8 cellular contexts compared by ENCODE assay signal in genomic region chr5:139341689-139342422, GRCh38. TPM values are rescaled to one million over a fixed set of nuclear protein-coding genes. Genes with fewer than 3 reads are reported as not detected.
DNase-seq lines count a peak whose midpoint lies in the region; ATAC-seq and TF ChIP-seq lines count a peak whose summit lies in the region.

TSS of gene PAIP2 (plus strand) at chr5:139341854. CDS start at chr5:139363785, 21,931 bp downstream.

- peaks cover 35 to 61% (median 50%) of the 10 kb centered on the region in 4 donors for H3K4me1 Mint-ChIP-seq in CD4-positive, CD25-positive, alpha-beta regulatory T cell

- H3K27ac Mint-ChIP-seq in CD4-positive, CD25-positive, alpha-beta regulatory T cell: peak within 1 kb of the TSS; percentile 98 to 99 (median 99)

- peak within 1 kb of the TSS; percentile 96 for H3K4me3 ChIP-seq in CD4-positive, CD25-positive, alpha-beta regulatory T cell (ENCODE audit: low read depth, low read length)
- H3K4me3 ChIP-seq in liver (ENCODE audit: low read depth in 1 of 3, low read length in 3 of 3): peak within 1 kb of the TSS; percentile 64 to 98 (median 85)

- H3K4me1 ChIP-seq in CD4-positive, CD25-positive, alpha-beta regulatory T cell (ENCODE audit: control insufficient read depth, insufficient read depth, low read length, poor library complexity, severe bottlenecking): peaks cover 34% of the 10 kb centered on the region
- H3K4me1 ChIP-seq in liver (ENCODE audit: control insufficient read depth in 4 of 4, insufficient read depth in 4 of 4, low read length in 3 of 4): peaks cover 0 to 20% (median 13%) of the 10 kb centered on the region in 4 donors

- TF ChIP-seq RAD21 in liver (IDR thresholded peaks at IDR 0.05): peak; percentile 74 to 79

- no peaks in the 10 kb centered on the region for H3K9me3 ChIP-seq in CD4-positive, CD25-positive, alpha-beta regulatory T cell (ENCODE audit: control insufficient read depth in 2 of 2, low read length in 2 of 2)
- H3K9me3 ChIP-seq in liver (ENCODE audit: control insufficient read depth in 4 of 4, low read length in 3 of 4): no peaks in the 10 kb centered on the region

- peak within 1 kb of the TSS; percentile 100 for H3K27ac ChIP-seq in CD4-positive, CD25-positive, alpha-beta regulatory T cell (ENCODE audit: insufficient read depth, low read length, poor library complexity, severe bottlenecking)
- H3K27ac ChIP-seq in liver (ENCODE audit: low read depth in 1 of 2, low read length in 2 of 2): peak within 1 kb of the TSS; percentile 91 to 99

- peak; percentile 97 to 98 (median 97) for DNase-seq in CD4-positive, CD25-positive, alpha-beta regulatory T cell
- peak; percentile 96 for DNase-seq in NCI-H774 (lab: John Stamatoyannopoulos, UW)
- peak; percentile 96 to 97 for DNase-seq in activated CD4-positive, alpha-beta T cell treated with anti-CD3 and anti-CD28 coated beads, Interleukin-2, amount 50 U/mL, for 4 hours
- DNase-seq in dermis microvascular lymphatic vessel endothelial cell (ENCODE audit: low read depth in 2 of 2): peak; percentile 95 to 99
- peak; percentile 97 for DNase-seq in stimulated activated CD4-positive, alpha-beta T cell treated with anti-CD3 and anti-CD28 coated beads, Interleukin-4, amount 100 ng/mL, for 24 hours

- under 1% methylated on average over 66 of the region's 66 CpGs for WGBS in liver

- peak within 1 kb of the TSS; percentile 97 to 99 (median 98) for H3K4me3 Mint-ChIP-seq in CD4-positive, CD25-positive, alpha-beta regulatory T cell

- ATAC-seq in CD4-positive, CD25-positive, alpha-beta regulatory T cell (ENCODE audit: low read depth in 2 of 2): peak; percentile 92 to 93
- peak; percentile 92 for ATAC-seq in GM19395 (IDR thresholded peaks at IDR 0.05; ENCODE audit: unreplicated experiment)
- ATAC-seq in HG03565 (IDR thresholded peaks at IDR 0.05; ENCODE audit: unreplicated experiment): peak; percentile 86

- H3K9ac ChIP-seq in liver (ENCODE audit: low read depth in 1 of 2, low read length in 2 of 2): peak within 1 kb of the TSS; percentile 83 to 92

- H3K36me3 Mint-ChIP-seq in CD4-positive, CD25-positive, alpha-beta regulatory T cell: peaks cover 17% of the 10 kb centered on the region

- peaks cover 8% of the 10 kb centered on the region for H3K27me3 Mint-ChIP-seq in CD4-positive, CD25-positive, alpha-beta regulatory T cell

- no peaks in the 10 kb centered on the region for H3K27me3 ChIP-seq in CD4-positive, CD25-positive, alpha-beta regulatory T cell (ENCODE audit: control insufficient read depth, insufficient read depth, low read length)
- no peaks in the 10 kb centered on the region for H3K27me3 ChIP-seq in liver (ENCODE audit: control insufficient read depth in 4 of 4, insufficient read depth in 4 of 4, low read length in 3 of 4)

- peaks cover 6% of the 10 kb centered on the region for H3K36me3 ChIP-seq in CD4-positive, CD25-positive, alpha-beta regulatory T cell (ENCODE audit: control insufficient read depth, insufficient read depth, low read length)
- no peaks in the 10 kb centered on the region for H3K36me3 ChIP-seq in liver (ENCODE audit: control insufficient read depth in 4 of 4, insufficient read depth in 3 of 4, low read depth in 1 of 4, low read length in 3 of 4)

- TF ChIP-seq CTCF in liver (IDR thresholded peaks at IDR 0.05; ENCODE audit: low read depth, low read length, missing input control): peak; percentile 71

- H3K9me3 Mint-ChIP-seq in CD4-positive, CD25-positive, alpha-beta regulatory T cell: peaks cover 0 to 2% (median 0%) of the 10 kb centered on the region in 7 donors

TF ChIP-seq in liver, 16 proteins besides CTCF, POLR2A, EP300 and RAD21:
- TF ChIP-seq NR2F2 (IDR thresholded peaks at IDR 0.05): peak; percentile 52
- peak; percentile 40 to 58 for TF ChIP-seq RXRA (IDR thresholded peaks at IDR 0.05)
- no peak for TF ChIP-seq REST (IDR thresholded peaks at IDR 0.05)
- TF ChIP-seq JUND (IDR thresholded peaks at IDR 0.05): no peak
- peak; percentile 85 for TF ChIP-seq ZBTB33 (IDR thresholded peaks at IDR 0.05)
- TF ChIP-seq SP1 (IDR thresholded peaks at IDR 0.05): peak; percentile 61
- peak; percentile 66 for TF ChIP-seq YY1 (IDR thresholded peaks at IDR 0.05)
- peak; percentile 96 for TF ChIP-seq MAX (IDR thresholded peaks at IDR 0.05)
- peak; percentile 91 to 96 for TF ChIP-seq GABPA (IDR thresholded peaks at IDR 0.05 in 1 of 2, conservative IDR thresholded peaks at IDR 0.05 in 1 of 2)

RNA-seq across cellular contexts. Expression of gene PAIP2, which starts in this region (rescaled TPM):
- 126 TPM for total RNA-seq in CD4-positive, CD25-positive, alpha-beta regulatory T cell
- 100 to 1,000 TPM; 335 to 426 (median 357) TPM for polyA plus RNA-seq in CD4-positive, CD25-positive, alpha-beta regulatory T cell
- total RNA-seq in dermis microvascular lymphatic vessel endothelial cell (76.1 and 78.3 TPM in 2 replicates), liver (10 to 100 TPM; 41.5 to 42.2 TPM)
- polyA plus RNA-seq in liver: 10 to 100 TPM; 47.9 to 63.2 TPM

Comparison
In these comparisons a context has a peak if more than half of its experiments do, and no peak if none do; other contexts are left out.
1. Peak in every context shown above with its lines: DNase-seq, ATAC-seq, H3K4me3 ChIP-seq and H3K27ac ChIP-seq.
2. RNA of gene PAIP2 (polyA plus RNA-seq): 335 to 426 TPM in CD4-positive, CD25-positive, alpha-beta regulatory T cell; 47.9 to 63.2 TPM in liver; every median in the first group is over 4 times any median in the second.